ENCODE assay signal across 8 cellular contexts in the genomic region with DNA sequence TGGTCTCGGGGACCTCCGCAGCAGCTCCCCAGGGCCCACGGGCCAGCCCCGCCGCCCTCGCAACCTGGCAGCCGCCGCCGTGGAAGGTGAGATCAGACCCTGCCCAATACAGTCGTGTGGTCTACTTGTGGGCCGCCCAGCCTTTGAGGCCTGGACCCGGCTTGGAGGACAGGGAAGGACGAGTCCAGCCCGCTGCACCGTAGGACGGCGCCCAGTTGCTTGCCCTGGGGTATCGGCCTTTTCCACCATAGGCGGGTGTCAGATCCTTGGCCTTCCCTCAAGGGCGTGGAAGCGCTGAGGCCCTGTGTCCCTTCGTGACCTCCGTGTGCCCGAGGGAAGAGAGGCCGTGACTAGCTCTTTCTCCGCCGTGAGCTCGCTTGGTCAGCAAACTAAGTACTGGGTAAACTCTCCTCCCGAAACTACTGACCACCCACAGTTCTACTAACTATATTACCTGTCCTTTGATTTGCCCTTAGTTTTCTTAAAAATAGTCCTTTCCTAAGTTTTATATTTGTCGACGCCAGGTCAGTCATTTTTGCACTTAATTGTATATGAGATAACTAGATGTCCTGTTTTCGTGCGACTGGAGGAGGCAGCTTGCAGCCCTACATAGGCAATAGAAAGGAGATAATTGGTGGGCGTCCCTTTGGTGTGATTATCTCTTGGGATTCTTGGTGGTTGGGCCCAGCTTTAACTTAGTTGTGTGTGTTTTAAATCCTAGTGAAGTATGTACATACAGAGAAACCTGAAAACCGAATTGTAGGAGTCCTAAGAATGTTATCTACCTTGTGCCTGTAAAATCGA. TPM values are rescaled to one million over a fixed set of nuclear protein-coding genes. Genes with fewer than 3 reads are reported as not detected.
DNase-seq lines count a peak whose midpoint lies in the region; ATAC-seq and TF ChIP-seq lines count a peak whose summit lies in the region.

No MANE protein-coding gene starts in this region.

- no peak for ATAC-seq in GM21786 (IDR thresholded peaks at IDR 0.05; ENCODE audit: unreplicated experiment)

- TF ChIP-seq CTCF in parathyroid adenoma (IDR thresholded peaks at IDR 0.05): no peak

- peaks cover 33% of the 10 kb centered on the region for H3K36me3 Mint-ChIP-seq in activated T-helper 1 cell treated with anti-CD3 and anti-CD28 coated beads, Interleukin-12 subunit alpha, Interleukin-12 subunit beta, Interleukin-2, Interleukin-4 antibody, amounts not matched to agents 30 ng/mL and 10 ng/mL and 1 ng/mL, durations not matched to agents 14 hours and 24 hours and 36 hours (ENCODE audit: low read depth)

- H3K27me3 ChIP-seq in parathyroid adenoma (ENCODE audit: control insufficient read depth, insufficient read depth, low read length): no peaks in the 10 kb centered on the region

- H3K4me3 Mint-ChIP-seq in activated T-helper 1 cell treated with anti-CD3 and anti-CD28 coated beads, Interleukin-12 subunit alpha, Interleukin-12 subunit beta, Interleukin-2, Interleukin-4 antibody, amounts not matched to agents 30 ng/mL and 10 ng/mL and 1 ng/mL, durations not matched to agents 14 hours and 24 hours and 36 hours: peak overlapping the region; percentile 96

- peak overlapping the region; percentile 95 for H3K4me2 ChIP-seq in parathyroid adenoma (ENCODE audit: low read length)

- H3K36me3 ChIP-seq in parathyroid adenoma (ENCODE audit: control insufficient read depth, insufficient read depth, low read length): no peaks in the 10 kb centered on the region

- H3K9me3 ChIP-seq in parathyroid adenoma (ENCODE audit: control insufficient read depth, low read length): no peaks in the 10 kb centered on the region

- H3K79me2 ChIP-seq in parathyroid adenoma: peaks cover 28% of the 10 kb centered on the region

- no peaks in the 10 kb centered on the region for H3K9me3 Mint-ChIP-seq in activated T-helper 1 cell treated with anti-CD3 and anti-CD28 coated beads, Interleukin-12 subunit alpha, Interleukin-12 subunit beta, Interleukin-2, Interleukin-4 antibody, amounts not matched to agents 30 ng/mL and 10 ng/mL and 1 ng/mL, durations not matched to agents 14 hours and 24 hours and 36 hours

- H3K4me1 ChIP-seq in parathyroid adenoma: peaks cover 13% of the 10 kb centered on the region

- H2AFZ ChIP-seq in parathyroid adenoma: peak overlapping the region; percentile 84

- H3K27me3 Mint-ChIP-seq in activated T-helper 1 cell treated with anti-CD3 and anti-CD28 coated beads, Interleukin-12 subunit alpha, Interleukin-12 subunit beta, Interleukin-2, Interleukin-4 antibody, amounts not matched to agents 30 ng/mL and 10 ng/mL and 1 ng/mL, durations not matched to agents 14 hours and 24 hours and 36 hours (ENCODE audit: insufficient read depth): no peaks in the 10 kb centered on the region

- H3K9ac ChIP-seq in parathyroid adenoma: peak overlapping the region; percentile 100

- peak overlapping the region; percentile 99 for H3K4me3 ChIP-seq in Jurkat, Clone E6-1 (ENCODE audit: low read length)
- H3K4me3 ChIP-seq in parathyroid adenoma (ENCODE audit: low read depth, low read length): peak overlapping the region; percentile 99

- peaks cover 29% of the 10 kb centered on the region for H3K4me1 Mint-ChIP-seq in activated T-helper 1 cell treated with anti-CD3 and anti-CD28 coated beads, Interleukin-12 subunit alpha, Interleukin-12 subunit beta, Interleukin-2, Interleukin-4 antibody, amounts not matched to agents 30 ng/mL and 10 ng/mL and 1 ng/mL, durations not matched to agents 14 hours and 24 hours and 36 hours (ENCODE audit: low read depth)

- DNase-seq in activated gamma-delta T cell treated with anti-CD3 and anti-CD28 coated beads, Interleukin-2, amount 50 U/mL, for 16 hours (ENCODE audit: low read depth): peak; percentile 14
- DNase-seq in activated gamma-delta T cell (lab: John Stamatoyannopoulos, UW) (no peak), head of caudate nucleus (peak in 22 of 42 donors; percentile 4 to 54 (median 25)), amniotic stem cell (lab: John Stamatoyannopoulos, UW) (no peak)
- no peak for DNase-seq in Jurkat, Clone E6-1 (ENCODE audit: low read depth, low spot score)
- no peak for DNase-seq in activated T-helper 1 cell treated with anti-CD3 and anti-CD28 coated beads, Interleukin-12 subunit alpha, Interleukin-12 subunit beta, Interleukin-2, Interleukin-4 antibody, amounts not matched to agents 30 ng/mL and 10 ng/mL and 1 ng/mL, durations not matched to agents 14 hours and 24 hours and 36 hours (ENCODE audit: low spot score)

- intact Hi-C loops in activated T-helper 1 cell treated with anti-CD3 and anti-CD28 coated beads, Interleukin-12 subunit alpha, Interleukin-12 subunit beta, Interleukin-2, Interleukin-4 antibody, amounts not matched to agents 30 ng/mL and 10 ng/mL and 1 ng/mL, durations not matched to agents 14 hours and 24 hours and 36 hours (cut with micrococcal nuclease): loop anchor here (5.0 kb wide), 3 partner anchors 47 to 1687 kb away; partner anchors contain the start of genes BLTP3B and NEDD1
- intact Hi-C loops in head of caudate nucleus (cut with DNase I): loop anchor here (2.0 to 10.0 kb wide), 2 partner anchors 51 to 89 kb away; partner anchors contain the start of genes APAF1 and IKBIP

- H3K27ac ChIP-seq in parathyroid adenoma: peak overlapping the region; percentile 99

- H3K27ac Mint-ChIP-seq in activated T-helper 1 cell treated with anti-CD3 and anti-CD28 coated beads, Interleukin-12 subunit alpha, Interleukin-12 subunit beta, Interleukin-2, Interleukin-4 antibody, amounts not matched to agents 30 ng/mL and 10 ng/mL and 1 ng/mL, durations not matched to agents 14 hours and 24 hours and 36 hours: peak overlapping the region; percentile 99

RNA-seq across cellular contexts. Expression of gene SLC25A3, which starts 0.8 kb away (rescaled TPM):
- polyA plus RNA-seq in Jurkat, Clone E6-1 (2012; ENCODE audit: insufficient read depth, insufficient read length): 622 TPM
- 570 and 580 TPM in 2 replicates for total RNA-seq in activated T-helper 1 cell treated with anti-CD3 and anti-CD28 coated beads, Interleukin-12 subunit alpha, Interleukin-12 subunit beta, Interleukin-2, Interleukin-4 antibody, amounts not matched to agents 30 ng/mL and 10 ng/mL and 1 ng/mL, durations not matched to agents 14 hours and 24 hours and 36 hours

RNA-seq across cellular contexts. Expression of gene IKBIP, which starts 50.3 kb away (rescaled TPM):
- polyA plus RNA-seq in Jurkat, Clone E6-1 (2012; ENCODE audit: insufficient read depth, insufficient read length): 12.4 TPM
- total RNA-seq in activated T-helper 1 cell treated with anti-CD3 and anti-CD28 coated beads, Interleukin-12 subunit alpha, Interleukin-12 subunit beta, Interleukin-2, Interleukin-4 antibody, amounts not matched to agents 30 ng/mL and 10 ng/mL and 1 ng/mL, durations not matched to agents 14 hours and 24 hours and 36 hours: 35.5 and 36.5 TPM in 2 replicates

RNA-seq across cellular contexts. Expression of gene APAF1, which starts 50.8 kb away (rescaled TPM):
- 7.8 TPM for polyA plus RNA-seq in Jurkat, Clone E6-1 (2012; ENCODE audit: insufficient read depth, insufficient read length)
- 21.2 and 23.9 TPM in 2 replicates for total RNA-seq in activated T-helper 1 cell treated with anti-CD3 and anti-CD28 coated beads, Interleukin-12 subunit alpha, Interleukin-12 subunit beta, Interleukin-2, Interleukin-4 antibody, amounts not matched to agents 30 ng/mL and 10 ng/mL and 1 ng/mL, durations not matched to agents 14 hours and 24 hours and 36 hours

Comparison
In these comparisons a context has a peak if more than half of its experiments do, and no peak if none do; other contexts are left out.
1. DNase-seq: peak in activated gamma-delta T cell treated with anti-CD3 and anti-CD28 coated beads, Interleukin-2, amount 50 U/mL, for 16 hours (single experiment) and head of caudate nucleus (22 of 42); none in activated gamma-delta T cell (single experiment), Jurkat, Clone E6-1 (single experiment), activated T-helper 1 cell treated with anti-CD3 and anti-CD28 coated beads, Interleukin-12 subunit alpha, Interleukin-12 subunit beta, Interleukin-2, Interleukin-4 antibody, amounts not matched to agents 30 ng/mL and 10 ng/mL and 1 ng/mL, durations not matched to agents 14 hours and 24 hours and 36 hours (single experiment) and amniotic stem cell (single experiment).